8 cellular contexts compared by ENCODE assay signal in genomic region chr3:53129344-53129743, GRCh38. TPM values are rescaled to one million over a fixed set of nuclear protein-coding genes. Genes with fewer than 3 reads are reported as not detected.
DNase-seq lines count a peak whose midpoint lies in the region; FAIRE-seq and TF ChIP-seq lines count a peak whose summit lies in the region.

No MANE protein-coding gene starts in this region.

- H2BK20ac ChIP-seq in H1 (ENCODE audit: low read length): no peak overlapping the region

- H3K27ac Mint-ChIP-seq in CD4-positive, alpha-beta memory T cell: peak overlapping the region; percentile 96 to 100 (median 99)

- no peaks in the 10 kb centered on the region for H3K9me3 Mint-ChIP-seq in CD4-positive, alpha-beta memory T cell

- no peaks in the 10 kb centered on the region for H3F3A ChIP-seq in OCI-LY1 (ENCODE audit: insufficient read depth, low read length)

- H3K4ac ChIP-seq in H1 (replicated peaks; ENCODE audit: insufficient read length, low read depth, low read length): no peak overlapping the region

- H2AK5ac ChIP-seq in H1 (ENCODE audit: low read depth, low read length): 0 out of 2 replicates have a peak overlapping the region, but pooled peaks have one; percentile 8

- no peak for FAIRE-seq in H1 (lab: Jason Lieb, UNC)

- H3K4me3 Mint-ChIP-seq in CD4-positive, alpha-beta memory T cell: peak overlapping the region; percentile 88 to 93 (median 91)

- H3K79me2 ChIP-seq in OCI-LY1 (ENCODE audit: insufficient read depth, low read length) (peaks cover 18% of the 10 kb centered on the region), H1 (ENCODE audit: control insufficient read depth in 1 of 2, insufficient read depth in 2 of 2, low read length in 2 of 2) (peaks cover 0 to 14% of the 10 kb centered on the region in 2 experiments; a peak in 3 of 4 replicates)

- no peak overlapping the region for H4K91ac ChIP-seq in H1 (replicated peaks; ENCODE audit: insufficient read length, low read length)

- TF ChIP-seq CTCF in OCI-LY1 (IDR thresholded peaks at IDR 0.05; ENCODE audit: low read length) (no peak), H1 (IDR thresholded peaks at IDR 0.05; ENCODE audit: control extremely low read depth in 1 of 3, insufficient read depth in 1 of 3, low read depth in 1 of 3, low read length in 3 of 3) (no peak)

- H2BK12ac ChIP-seq in H1 (ENCODE audit: low read depth, low read length): no peak overlapping the region

- H3K14ac ChIP-seq in H1 (ENCODE audit: insufficient read length): no peak overlapping the region

- H3K9me3 ChIP-seq in CD4-positive, alpha-beta memory T cell (ENCODE audit: control insufficient read depth in 1 of 2, low read length in 2 of 2): no peaks in the 10 kb centered on the region
- H3K9me3 ChIP-seq in OCI-LY1 (ENCODE audit: low read length) (no peaks in the 10 kb centered on the region), H1 (ENCODE audit: insufficient read depth in 2 of 2, low read depth in 1 of 2, low read length in 1 of 2) (no peaks in the 10 kb centered on the region), neuron (ENCODE audit: low read length) (no peaks in the 10 kb centered on the region)

- 94% methylated on average over 3 of the region's 3 CpGs; no CpG with 5 or more reads in 1 of the 2 experiments for WGBS in H1 (ENCODE audit: extremely low coverage in 1 of 2, insufficient coverage in 1 of 2, insufficient read length in 1 of 2, insufficient replicate concordance in 2 of 2, low coverage in 1 of 2, low lambda C conversion rate in 2 of 2, missing lambda C conversion rate in 1 of 2), 2 experiments

- 0 out of 2 replicates have a peak, but pooled peaks cover 2% of the 10 kb centered on the region for H3K79me1 ChIP-seq in H1 (ENCODE audit: low read depth, low read length)

- no peak for TF ChIP-seq EP300 in H1 (IDR thresholded peaks at IDR 0.05; ENCODE audit: borderline replicate concordance in 1 of 2, low read depth in 2 of 2, low read length in 2 of 2)

- intact Hi-C loops in CD4-positive, alpha-beta memory T cell (cut with micrococcal nuclease): no loop called here

- H2AFZ ChIP-seq in OCI-LY1 (ENCODE audit: low read length) (no peak overlapping the region), H1 (ENCODE audit: low read length) (no peak overlapping the region), neuron (ENCODE audit: low read depth, low read length) (no peak overlapping the region)

- POLR2A ChIA-PET in CD4-positive, alpha-beta memory T cell (lab: Charles Lee; ENCODE audit: partially characterized antibody): interaction anchor here (1.0 to 3.6 kb wide), 4 partner anchors 11 to 126 kb away, joined by 3 to 22 read pairs (median 6); partner anchors contain the start of genes PRKCD and TKT
- POLR2A ChIA-PET in H1 (lab: Charles Lee; ENCODE audit: partially characterized antibody): interaction anchor here (0.7 to 3.7 kb wide), 8 partner anchors 10 to 751 kb away, joined by 3 to 18 read pairs (median 4); no protein-coding TSS in a partner anchor

- H3K27me3 ChIP-seq in CD4-positive, alpha-beta memory T cell (ENCODE audit: insufficient read depth, low read length): no peaks in the 10 kb centered on the region
- H3K27me3 ChIP-seq in OCI-LY1 (ENCODE audit: insufficient read depth, low read length): no peaks in the 10 kb centered on the region
- no peaks in the 10 kb centered on the region for H3K27me3 ChIP-seq in H1 (replicated peaks in 1 of 4; ENCODE audit: control insufficient read depth in 3 of 4, extremely low read depth in 1 of 4, insufficient read depth in 3 of 4, low read length in 3 of 4)
- H3K27me3 ChIP-seq in neuron (ENCODE audit: insufficient read depth, low read length): peaks cover 2% of the 10 kb centered on the region

- H3K23ac ChIP-seq in H1 (ENCODE audit: insufficient read length): no peak overlapping the region

- CTCF ChIA-PET in CD4-positive, alpha-beta memory T cell (lab: Charles Lee; ENCODE audit: partially characterized antibody): interaction anchor here (0.7 to 2.8 kb wide), 6 partner anchors 12 to 67 kb away, joined by 3 to 21 read pairs (median 6); no protein-coding TSS in a partner anchor
- CTCF ChIA-PET in H1 (lab: Charles Lee; ENCODE audit: partially characterized antibody): interaction anchor here (1.0 to 11.8 kb wide), 10 partner anchors 10 to 68 kb away, joined by 3 to 164 read pairs (median 4); no protein-coding TSS in a partner anchor

- no peak overlapping the region for H2BK120ac ChIP-seq in H1 (replicated peaks; ENCODE audit: low read depth, low read length)

- H3K36me3 Mint-ChIP-seq in CD4-positive, alpha-beta memory T cell: peaks cover 12 to 24% of the 10 kb centered on the region in 2 donors

- H2BK15ac ChIP-seq in H1 (ENCODE audit: low read length): no peak overlapping the region

- H4K8ac ChIP-seq in H1 (ENCODE audit: extremely low read depth, insufficient read depth, low read length): no peak overlapping the region

- TF ChIP-seq POLR2A in H1 (IDR thresholded peaks at IDR 0.05; ENCODE audit: control extremely low read depth in 1 of 2, low read depth in 2 of 2, low read length in 2 of 2): no peak

- DNase-seq in CD4-positive, alpha-beta memory T cell: no peak
- DNase-seq in H1 (ENCODE audit: low read depth in 1 of 2, low spot score in 2 of 2): no peak
- no peak for DNase-seq in caudate nucleus (lab: John Stamatoyannopoulos, UW)
- DNase-seq in SKM-1 (lab: John Stamatoyannopoulos, UW; ENCODE audit: unreplicated experiment): no peak
- DNase-seq in DMS53 treated with DMSO at 0.1 percent for 48 hours (lab: John Stamatoyannopoulos, UW; ENCODE audit: unreplicated experiment): no peak
- DNase-seq in HT-29 (ENCODE audit: low spot score): no peak

- no peaks in the 10 kb centered on the region for H3K27me3 Mint-ChIP-seq in CD4-positive, alpha-beta memory T cell

- no peaks in the 10 kb centered on the region for H4K20me1 ChIP-seq in OCI-LY1 (ENCODE audit: insufficient read depth, low read length)
- H4K20me1 ChIP-seq in H1 (replicated peaks in 1 of 2; ENCODE audit: control insufficient read depth in 1 of 2, insufficient read depth in 2 of 2, low read length in 2 of 2): no peaks in the 10 kb centered on the region

- TF ChIP-seq RAD21 in H1 (IDR thresholded peaks at IDR 0.05 in 1 of 2, conservative IDR thresholded peaks at IDR 0.05 in 1 of 2; ENCODE audit: low read depth in 2 of 2, low read length in 2 of 2): no peak

- H3K27ac ChIP-seq in CD4-positive, alpha-beta memory T cell (ENCODE audit: low read depth, low read length): peak overlapping the region; percentile 83
- H3K27ac ChIP-seq in OCI-LY1 (ENCODE audit: low read depth, low read length, poor library complexity, severe bottlenecking): no peak overlapping the region
- H3K27ac ChIP-seq in H1 (ENCODE audit: low read depth, low read length): 0 out of 2 replicates have a peak overlapping the region, but pooled peaks have one; percentile 62
- H3K27ac ChIP-seq in caudate nucleus (ENCODE audit: low read depth, low read length): no peak overlapping the region

- H3K4me2 ChIP-seq in OCI-LY1 (ENCODE audit: low read length) (peak overlapping the region; percentile 84), H1 (ENCODE audit: insufficient read depth in 1 of 2, low read depth in 2 of 2, low read length in 2 of 2) (peak overlapping the region; percentile 88 to 89)

- H3K9ac ChIP-seq in OCI-LY1 (ENCODE audit: low read length): peak overlapping the region; percentile 95
- H3K9ac ChIP-seq in H1 (replicated peaks in 1 of 4; ENCODE audit: extremely low read depth in 1 of 4, low read depth in 3 of 4, low read length in 3 of 4): peak overlapping the region; percentile 83 to 97 (median 87); a peak in 6 of 7 replicates

- H4K5ac ChIP-seq in H1 (ENCODE audit: insufficient read length, low read depth, low read length): no peak overlapping the region

- no peaks in the 10 kb centered on the region for H3K9me2 ChIP-seq in OCI-LY1 (ENCODE audit: low read depth, low read length)

- peak overlapping the region; percentile 66 to 77 for H3K4me3 ChIP-seq in CD4-positive, alpha-beta memory T cell (ENCODE audit: low read length in 2 of 2)
- peak overlapping the region; percentile 94 for H3K4me3 ChIP-seq in OCI-LY1 (ENCODE audit: low read depth, low read length, poor library complexity, severe bottlenecking)
- H3K4me3 ChIP-seq in H1 (ENCODE audit: extremely low read depth in 1 of 4, insufficient read depth in 2 of 4, low read depth in 3 of 4, low read length in 4 of 4): peak overlapping the region; percentile 88 to 94 (median 91)
- H3K4me3 ChIP-seq in neuron (ENCODE audit: low read length): peak overlapping the region; percentile 67

- peaks cover 18 to 31% (median 25%) of the 10 kb centered on the region in 4 donors for H3K4me1 Mint-ChIP-seq in CD4-positive, alpha-beta memory T cell

- no peak overlapping the region for H3K56ac ChIP-seq in H1 (replicated peaks; ENCODE audit: insufficient read length, low read depth, low read length)

- H3K18ac ChIP-seq in H1 (ENCODE audit: extremely low read depth, low read length): no peak overlapping the region

- peaks cover 13% of the 10 kb centered on the region for H3K36me3 ChIP-seq in CD4-positive, alpha-beta memory T cell (ENCODE audit: insufficient read depth, low read length)
- peaks cover 28% of the 10 kb centered on the region for H3K36me3 ChIP-seq in OCI-LY1 (ENCODE audit: insufficient read depth, low read length)
- H3K36me3 ChIP-seq in H1 (ENCODE audit: control insufficient read depth in 2 of 4, insufficient read depth in 4 of 4, low read length in 3 of 4): peaks cover 0 to 14% (median 7%) of the 10 kb centered on the region in 4 experiments; a peak in 3 of 8 replicates
- peaks cover 17% of the 10 kb centered on the region for H3K36me3 ChIP-seq in neuron (ENCODE audit: insufficient read depth, low read length)

- peaks cover 20% of the 10 kb centered on the region for H3K4me1 ChIP-seq in CD4-positive, alpha-beta memory T cell (ENCODE audit: insufficient read depth, low read length)
- H3K4me1 ChIP-seq in OCI-LY1 (ENCODE audit: insufficient read depth, low read length, severe bottlenecking): peaks cover 25% of the 10 kb centered on the region
- H3K4me1 ChIP-seq in H1 (replicated peaks in 1 of 4; ENCODE audit: control insufficient read depth in 3 of 4, insufficient read depth in 4 of 4, low read length in 3 of 4): peaks cover 0 to 5% (median 3%) of the 10 kb centered on the region in 4 experiments; a peak in 3 of 7 replicates
- peaks cover 13% of the 10 kb centered on the region for H3K4me1 ChIP-seq in neuron (ENCODE audit: insufficient read depth, low read length)

- H2BK5ac ChIP-seq in H1 (ENCODE audit: low read depth, low read length): no peak overlapping the region

- peaks cover 7% of the 10 kb centered on the region for H3K23me2 ChIP-seq in H1 (ENCODE audit: low read depth, low read length)

RNA-seq across cellular contexts. Expression of gene RFT1, which starts 0.9 kb away (rescaled TPM):
- 10 to 100 TPM; 25.3 to 28.4 TPM for total RNA-seq in CD4-positive, alpha-beta memory T cell
- 10 to 100 TPM; 21.2 to 23.8 TPM for polyA plus RNA-seq in CD4-positive, alpha-beta memory T cell
- 24.4 and 27.7 TPM in 2 replicates for total RNA-seq in H1 (2021; fragmentation: NEBNext Ultra II Directional; extraction: Animal tissue kit (Norgen Biotek cat#: 25700))
- 35.1 and 42.4 TPM in 2 replicates for polyA plus RNA-seq in H1 (2011; rRNA removed)
- polyA plus RNA-seq in H1 (2011; cell fraction: cytosol; rRNA removed): 27.6 TPM
- polyA plus RNA-seq in H1 (2011; cell fraction: nucleus; rRNA removed): 26.7 TPM
- polyA plus RNA-seq in H1 (2012, experiment 1 of 2): 18.2 to 28.0 TPM (median 25.3 TPM) in 4 replicates
- 24.2 TPM for polyA plus RNA-seq in H1 (2012, experiment 2 of 2)
- 19.1 TPM for polyA plus RNA-seq in H1 (2013, experiment 1 of 2)
- 22.3 TPM for polyA plus RNA-seq in H1 (2013, experiment 2 of 2)
- polyA minus RNA-seq in H1 (2011; rRNA and poly(A)+ RNA removed): 63.8 TPM in 2 replicates
- polyA minus RNA-seq in H1 (2011; cell fraction: cytosol; rRNA and poly(A)+ RNA removed): 16.7 TPM
- 22.6 TPM for polyA minus RNA-seq in H1 (2011; cell fraction: nucleus; rRNA and poly(A)+ RNA removed)
- 10.6 and 12.0 TPM in 2 replicates for total RNA-seq in HT-29 (2014; rRNA removed; shearing (Covaris generic))

RNA-seq across cellular contexts. Expression of gene PRKCD, which starts 31.7 kb away (rescaled TPM):
- 10 to 100 TPM; 15.7 to 16.6 TPM for total RNA-seq in CD4-positive, alpha-beta memory T cell
- 10 to 100 TPM in 1 of 2 donors, 1 to 10 TPM in 1; 6.6 to 26.4 TPM for polyA plus RNA-seq in CD4-positive, alpha-beta memory T cell
- 22.2 and 22.6 TPM in 2 replicates for total RNA-seq in H1 (2021; fragmentation: NEBNext Ultra II Directional; extraction: Animal tissue kit (Norgen Biotek cat#: 25700))
- 23.9 and 27.0 TPM in 2 replicates for polyA plus RNA-seq in H1 (2011; rRNA removed)
- polyA plus RNA-seq in H1 (2011; cell fraction: cytosol; rRNA removed): 30.9 TPM
- 34.6 TPM for polyA plus RNA-seq in H1 (2011; cell fraction: nucleus; rRNA removed)
- 18.6 to 28.0 TPM (median 26.1 TPM) in 4 replicates for polyA plus RNA-seq in H1 (2012, experiment 1 of 2)
- polyA plus RNA-seq in H1 (2012, experiment 2 of 2): 15.9 TPM
- 14.0 TPM for polyA plus RNA-seq in H1 (2013, experiment 1 of 2)
- polyA plus RNA-seq in H1 (2013, experiment 2 of 2): 14.8 TPM
- 26.9 and 27.6 TPM in 2 replicates for polyA minus RNA-seq in H1 (2011; rRNA and poly(A)+ RNA removed)
- 15.3 TPM for polyA minus RNA-seq in H1 (2011; cell fraction: cytosol; rRNA and poly(A)+ RNA removed)
- 13.2 TPM for polyA minus RNA-seq in H1 (2011; cell fraction: nucleus; rRNA and poly(A)+ RNA removed)
- total RNA-seq in HT-29 (2014; rRNA removed; shearing (Covaris generic)): 5.2 and 5.9 TPM in 2 replicates

Comparison
In these comparisons a context has a peak if more than half of its experiments do, and no peak if none do; other contexts are left out.
1. H3K27ac ChIP-seq: peak in CD4-positive, alpha-beta memory T cell (single experiment) and H1 (single experiment); none in OCI-LY1 (single experiment) and caudate nucleus (single experiment).
2. Peak in every context shown above with its lines, with median percentiles within 50 percentile points of each other: H3K4me3 ChIP-seq.